10 cellular contexts compared by ENCODE assay signal in the genomic region with DNA sequence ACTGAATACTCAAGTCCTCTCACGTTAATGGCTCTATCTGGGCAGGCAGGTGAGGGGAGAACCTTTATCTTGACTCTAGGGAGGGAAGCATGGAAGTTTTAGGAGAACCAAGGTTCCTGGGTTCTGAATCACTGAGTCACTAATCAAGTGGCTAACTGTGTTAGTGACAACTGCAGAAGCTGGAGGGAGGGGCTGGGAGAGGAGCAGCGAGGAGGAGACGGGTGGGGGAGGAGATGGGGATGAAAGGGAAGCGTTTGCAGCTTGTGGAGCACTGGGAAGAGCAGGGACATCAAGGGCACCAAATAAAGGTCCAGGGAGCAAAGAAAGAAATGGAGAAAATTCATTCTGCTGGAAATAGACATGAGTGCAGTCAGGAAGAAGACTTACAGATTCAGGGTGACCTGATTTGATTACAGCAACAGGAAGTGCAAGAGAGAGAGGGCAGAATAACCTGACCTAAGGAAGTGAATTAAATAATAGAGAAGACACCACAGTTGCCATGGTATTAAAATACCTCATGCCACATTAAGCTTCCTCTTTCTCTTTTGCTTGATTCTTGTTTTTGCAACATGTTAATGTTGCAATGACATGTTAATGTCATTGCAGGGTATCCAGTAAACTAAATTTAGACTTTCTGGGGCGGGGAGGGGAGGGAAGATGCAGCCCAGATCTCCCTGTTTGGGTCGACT. TPM values are rescaled to one million over a fixed set of nuclear protein-coding genes. Genes with fewer than 3 reads are reported as not detected.
DNase-seq lines count a peak whose midpoint lies in the region; ATAC-seq and TF ChIP-seq lines count a peak whose summit lies in the region.
"Had no signal": no experiment of that assay in that cellular context is flagged by ENCODE, and none has a peak within 500 bp of the region (broad histone marks: within the 10 kb centered on the region; RNA-seq: fewer than 3 reads in every experiment).

No MANE protein-coding gene starts in this region.

- no peaks in the 10 kb centered on the region for H3K27me3 ChIP-seq in CD4-positive, alpha-beta memory T cell (ENCODE audit: insufficient read depth, low read length)
- no peaks in the 10 kb centered on the region for H3K27me3 ChIP-seq in muscle layer of duodenum (ENCODE audit: low read depth, low read length)

- DNase-seq in CD4-positive, alpha-beta memory T cell = peak; percentile 48 to 82 (median 71)
- DNase-seq in activated B cell treated with CpG ODN at 0.5 μM for 24 hours (peak; percentile 18), GM03348 (ENCODE audit: low spot score) (no peak)
- DNase-seq: SHP77 had no signal

- TF ChIP-seq CTCF in activated B cell treated with CpG ODN at 0.5 μM for 24 hours (IDR thresholded peaks at IDR 0.05) = no peak

- no peaks in the 10 kb centered on the region for H3K36me3 ChIP-seq in CD4-positive, alpha-beta memory T cell (ENCODE audit: insufficient read depth, low read length)
- H3K36me3 ChIP-seq in muscle layer of duodenum (ENCODE audit: control insufficient read depth in 1 of 2, insufficient read depth in 2 of 2, low read length in 2 of 2) = no peaks in the 10 kb centered on the region

- no peaks in the 10 kb centered on the region for H3K9me3 Mint-ChIP-seq in CD4-positive, alpha-beta memory T cell
- no peaks in the 10 kb centered on the region for H3K9me3 Mint-ChIP-seq in activated B cell treated with CpG ODN at 0.5 μM for 24 hours

- H3K4me3 ChIP-seq in CD4-positive, alpha-beta memory T cell (ENCODE audit: low read length in 2 of 2) = peak overlapping the region in 1 of 2 donors; percentile 9
- no peak overlapping the region for H3K4me3 ChIP-seq in muscle layer of duodenum (ENCODE audit: low read depth in 1 of 2, low read length in 2 of 2)

- CTCF ChIA-PET in CD4-positive, alpha-beta memory T cell (lab: Charles Lee; ENCODE audit: partially characterized antibody) = interaction anchor here (0.8 to 2.2 kb wide), 2 partner anchors 63 to 97 kb away, joined by 3 to 5 read pairs; no protein-coding TSS in a partner anchor
- CTCF ChIA-PET in activated B cell treated with CpG ODN at 0.5 μM for 24 hours (lab: Charles Lee) = interaction anchor here (0.9 to 1.6 kb wide), 2 partner anchors 43 to 91 kb away, joined by 3 to 4 read pairs; no protein-coding TSS in a partner anchor

- peaks cover 31% of the 10 kb centered on the region for H3K4me1 ChIP-seq in CD4-positive, alpha-beta memory T cell (ENCODE audit: insufficient read depth, low read length)
- peaks cover 10 to 28% of the 10 kb centered on the region in 2 donors for H3K4me1 ChIP-seq in muscle layer of duodenum (ENCODE audit: control insufficient read depth in 1 of 2, insufficient read depth in 2 of 2, low read length in 2 of 2)

- H3K9me3 ChIP-seq in CD4-positive, alpha-beta memory T cell (ENCODE audit: control insufficient read depth in 1 of 2, low read length in 2 of 2) = no peaks in the 10 kb centered on the region
- no peaks in the 10 kb centered on the region for H3K9me3 ChIP-seq in muscle layer of duodenum (ENCODE audit: control insufficient read depth in 1 of 2, low read length in 2 of 2)

- H3K27ac ChIP-seq in CD4-positive, alpha-beta memory T cell (ENCODE audit: low read depth, low read length) = peak overlapping the region; percentile 53
- H3K27ac ChIP-seq in muscle layer of duodenum (ENCODE audit: low read length) = peak overlapping the region; percentile 46

- no peaks in the 10 kb centered on the region for H3K27me3 Mint-ChIP-seq in CD4-positive, alpha-beta memory T cell
- no peaks in the 10 kb centered on the region for H3K27me3 Mint-ChIP-seq in activated B cell treated with CpG ODN at 0.5 μM for 24 hours

- H3K4me1 Mint-ChIP-seq in CD4-positive, alpha-beta memory T cell = peaks cover 19 to 62% (median 37%) of the 10 kb centered on the region in 4 donors
- peaks cover 32% of the 10 kb centered on the region for H3K4me1 Mint-ChIP-seq in activated B cell treated with CpG ODN at 0.5 μM for 24 hours

- H3K4me3 Mint-ChIP-seq in CD4-positive, alpha-beta memory T cell = peak overlapping the region; percentile 32 to 87 (median 82)
- peak overlapping the region; percentile 81 for H3K4me3 Mint-ChIP-seq in activated B cell treated with CpG ODN at 0.5 μM for 24 hours

- H3K27ac Mint-ChIP-seq in CD4-positive, alpha-beta memory T cell = peak overlapping the region; percentile 93 to 99 (median 98)
- H3K27ac Mint-ChIP-seq in activated B cell treated with CpG ODN at 0.5 μM for 24 hours = peak overlapping the region; percentile 97

- peaks cover 0 to 10% of the 10 kb centered on the region in 2 donors for H3K36me3 Mint-ChIP-seq in CD4-positive, alpha-beta memory T cell
- H3K36me3 Mint-ChIP-seq in activated B cell treated with CpG ODN at 0.5 μM for 24 hours (ENCODE audit: low read depth) = peaks cover 12% of the 10 kb centered on the region
- H3K36me3 Mint-ChIP-seq: brain had no signal

- ATAC-seq in HG03442 (IDR thresholded peaks at IDR 0.05; ENCODE audit: unreplicated experiment) (peak; percentile 24), activated B cell treated with CpG ODN at 0.5 μM for 24 hours (ENCODE audit: low read depth) (peak; percentile 50), GM18867 (IDR thresholded peaks at IDR 0.05; ENCODE audit: unreplicated experiment) (no peak), GM18505 (IDR thresholded peaks at IDR 0.05; ENCODE audit: unreplicated experiment) (no peak), HG03108 (IDR thresholded peaks at IDR 0.05; ENCODE audit: unreplicated experiment) (no peak)

- no peak for TF ChIP-seq POLR2A in GM18505 (IDR thresholded peaks at IDR 0.05; ENCODE audit: borderline replicate concordance, extremely low read depth, insufficient read depth, insufficient read length)

- intact Hi-C loops in CD4-positive, alpha-beta memory T cell (cut with micrococcal nuclease) = no loop called here
- intact Hi-C loops in activated B cell treated with CpG ODN at 0.5 μM for 24 hours (cut with micrococcal nuclease) = loop anchor here (2.0 kb wide), 1 partner anchor 42 kb away; no protein-coding TSS in a partner anchor

- POLR2A ChIA-PET in CD4-positive, alpha-beta memory T cell (lab: Charles Lee; ENCODE audit: partially characterized antibody) = interaction anchor here (0.6 to 1.7 kb wide), 8 partner anchors 8 to 963 kb away, joined by 3 to 5 read pairs (median 3); partner anchors contain the start of genes ELMOD2 and NAA15
- POLR2A ChIA-PET in activated B cell treated with CpG ODN at 0.5 μM for 24 hours (lab: Charles Lee) = interaction anchor here (0.6 to 1.3 kb wide), 11 partner anchors 17 to 1238 kb away, joined by 3 to 12 read pairs (median 4); partner anchors contain the start of genes ELF2, NOCT and RAB33B

RNA-seq across cellular contexts. Expression of gene SETD7, which starts 4.5 kb away (rescaled TPM):
- total RNA-seq in CD4-positive, alpha-beta memory T cell = 10 to 100 TPM; 13.8 to 14.6 TPM
- 1 to 10 TPM; 3.9 to 5.6 TPM for polyA plus RNA-seq in CD4-positive, alpha-beta memory T cell
- 10.3 and 11.1 TPM in 2 replicates for total RNA-seq in activated B cell treated with CpG ODN at 0.5 μM for 24 hours

Comparison
In these comparisons a context has a peak if more than half of its experiments do, and no peak if none do; other contexts are left out.
1. ATAC-seq: peak in HG03442 (single experiment) and activated B cell treated with CpG ODN at 0.5 μM for 24 hours (single experiment); none in GM18867 (single experiment), GM18505 (single experiment) and HG03108 (single experiment).